34 cellular contexts compared by ENCODE assay signal in the genomic region with DNA sequence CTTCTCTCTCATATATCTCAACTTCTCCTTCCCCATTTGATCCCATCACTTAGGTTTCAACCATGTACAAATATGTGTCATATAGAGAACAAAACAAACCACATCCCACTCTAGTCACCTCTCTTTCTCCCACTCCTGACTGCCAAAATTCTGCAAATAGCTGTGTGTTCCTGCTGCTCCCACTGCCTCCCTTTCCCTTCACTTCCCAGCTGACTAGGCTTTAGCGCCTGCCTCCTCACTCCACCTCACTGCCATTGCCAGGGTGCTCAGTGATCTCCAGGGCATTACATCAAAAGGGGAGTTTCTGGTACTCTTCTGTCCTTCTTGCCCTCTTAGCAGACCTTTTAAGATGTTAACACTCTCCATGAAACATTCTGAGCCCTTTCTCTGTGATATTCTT.
"Had no signal": no experiment of that assay in that cellular context is flagged by ENCODE, and none has a peak within 500 bp of the region (broad histone marks: within the 10 kb centered on the region; RNA-seq: fewer than 3 reads in every experiment).

No MANE protein-coding gene starts in this region.

- H3K9me3 ChIP-seq: adrenal gland, ascending aorta, body of pancreas, breast epithelium had no signal

- H3K4me3 ChIP-seq: adrenal gland, ascending aorta, body of pancreas, breast epithelium had no signal

- DNase-seq: activated B cell treated with CpG ODN at 0.5 μM for 24 hours; activated CD4-positive, alpha-beta memory T cell treated with anti-CD3 and anti-CD28 coated beads for 36 hours; activated CD4-positive, alpha-beta T cell treated with anti-CD3 and anti-CD28 coated beads for 4 hours; activated CD4-positive, alpha-beta T cell treated with anti-CD3 and anti-CD28 coated beads, Interleukin-2, amount 10 ng/mL, durations not matched to agents 24 days and 14 days; activated CD4-positive, alpha-beta T cell treated with anti-CD3 and anti-CD28 coated beads, Interleukin-2, amount 50 U/mL, for 1 hour; activated CD4-positive, alpha-beta T cell treated with anti-CD3 and anti-CD28 coated beads, Interleukin-2, amount 50 U/mL, for 4 hours; activated CD4-positive, CD25-positive, alpha-beta regulatory T cell treated with anti-CD3 and anti-CD28 coated beads, Interleukin-2, amount 50 U/mL, for 72 hours; activated CD8-positive, alpha-beta memory T cell treated with anti-CD3 and anti-CD28 coated beads, Interleukin-2, amount 50 U/mL, for 4 hours; activated CD8-positive, alpha-beta T cell treated with anti-CD3 and anti-CD28 coated beads for 36 hours; activated effector memory CD4-positive, alpha-beta T cell treated with anti-CD3 and anti-CD28 coated beads, Interleukin-2, amount 50 U/mL, for 16 hours; activated gamma-delta T cell treated with Interleukin-2 at 50 U/mL for 16 hours; activated naive CD4-positive, alpha-beta T cell; activated naive CD4-positive, alpha-beta T cell treated with anti-CD3 and anti-CD28 coated beads for 36 hours; activated naive CD4-positive, alpha-beta T cell treated with anti-CD3 and anti-CD28 coated beads, Interleukin-2, amount 50 U/mL, for 16 hours; activated naive CD8-positive, alpha-beta T cell treated with anti-CD3 and anti-CD28 coated beads for 36 hours; activated T-cell treated with anti-CD3 and anti-CD28 coated beads for 4 hours; activated T-cell treated with anti-CD3 and anti-CD28 coated beads, Interleukin-2, amount 50 U/mL, for 1 hour; activated T-cell treated with anti-CD3 and anti-CD28 coated beads, Interleukin-2, amount 50 U/mL, for 4 hours; activated T-cell treated with anti-CD3 and anti-CD28 coated beads, Interleukin-2, amount 50 U/mL, for 72 hours; adrenal gland; amniotic stem cell; anterior cingulate cortex; body of pancreas; brain microvascular endothelial cell; cerebellar nuclear complex; SW 1271; T-helper 1 cell; T-helper 2 cell; T-helper 9 cell had no signal

- H3K4me1 ChIP-seq: adrenal gland, ascending aorta, body of pancreas, breast epithelium had no signal

- H3K27ac ChIP-seq: adrenal gland, ascending aorta, body of pancreas, brain microvascular endothelial cell, breast epithelium, VCaP had no signal

- H3K27me3 ChIP-seq: adrenal gland, ascending aorta, body of pancreas, brain microvascular endothelial cell, breast epithelium had no signal

- H3K36me3 ChIP-seq: adrenal gland, ascending aorta, brain microvascular endothelial cell, breast epithelium had no signal

- ATAC-seq: activated CD8-positive, alpha-beta T cell treated with anti-CD3 and anti-CD28 coated beads for 36 hours; activated naive CD4-positive, alpha-beta T cell treated with anti-CD3 and anti-CD28 coated beads, Interleukin-2, amount 50 U/mL, for 72 hours; activated T-cell treated with anti-CD3 and anti-CD28 coated beads, Interleukin-2, amount 50 U/mL, for 4 hours; activated T-cell treated with anti-CD3 and anti-CD28 coated beads, Interleukin-2, amount 50 U/mL, for 72 hours; activated T-helper 17 cell treated with anti-CD3 and anti-CD28 coated beads, Interleukin-2, amount 50 U/mL, for 72 hours; body of pancreas had no signal
